In genomic region chr4:17523626-17524025, GRCh38 we compare ENCODE assay signal across 1 cellular context.
TF ChIP-seq lines count a peak whose summit lies in the region.

No MANE protein-coding gene starts in this region.

TF ChIP-seq in HepG2, 621 proteins besides CTCF, POLR2A, EP300 and RAD21:
- TF ChIP-seq ZNF775 (CRISPR knock-in tag; IDR thresholded peaks at IDR 0.05; ENCODE audit: borderline replicate concordance), result no peak
- no peak for TF ChIP-seq NCOA1 (CRISPR knock-in tag; IDR thresholded peaks at IDR 0.05)
- no peak for TF ChIP-seq CC2D1A (CRISPR knock-in tag; IDR thresholded peaks at IDR 0.05)
- no peak for TF ChIP-seq HMGA1 (CRISPR knock-in tag; conservative IDR thresholded peaks at IDR 0.05)
- TF ChIP-seq SIN3A (IDR thresholded peaks at IDR 0.05; ENCODE audit: borderline replicate concordance, low read depth, low read length), result no peak
- no peak for TF ChIP-seq ATF1 (CRISPR knock-in tag; IDR thresholded peaks at IDR 0.05)
- TF ChIP-seq ZNF800 (CRISPR knock-in tag; IDR thresholded peaks at IDR 0.05), result no peak
- no peak for TF ChIP-seq ZSCAN29 (CRISPR knock-in tag; conservative IDR thresholded peaks at IDR 0.05)
- no peak for TF ChIP-seq SIN3B (IDR thresholded peaks at IDR 0.05; ENCODE audit: low read length)
- no peak for TF ChIP-seq ZHX1 (CRISPR knock-in tag; IDR thresholded peaks at IDR 0.05; ENCODE audit: low read depth)
